ENCODE assay signal across 1 cellular context in the genomic region with DNA sequence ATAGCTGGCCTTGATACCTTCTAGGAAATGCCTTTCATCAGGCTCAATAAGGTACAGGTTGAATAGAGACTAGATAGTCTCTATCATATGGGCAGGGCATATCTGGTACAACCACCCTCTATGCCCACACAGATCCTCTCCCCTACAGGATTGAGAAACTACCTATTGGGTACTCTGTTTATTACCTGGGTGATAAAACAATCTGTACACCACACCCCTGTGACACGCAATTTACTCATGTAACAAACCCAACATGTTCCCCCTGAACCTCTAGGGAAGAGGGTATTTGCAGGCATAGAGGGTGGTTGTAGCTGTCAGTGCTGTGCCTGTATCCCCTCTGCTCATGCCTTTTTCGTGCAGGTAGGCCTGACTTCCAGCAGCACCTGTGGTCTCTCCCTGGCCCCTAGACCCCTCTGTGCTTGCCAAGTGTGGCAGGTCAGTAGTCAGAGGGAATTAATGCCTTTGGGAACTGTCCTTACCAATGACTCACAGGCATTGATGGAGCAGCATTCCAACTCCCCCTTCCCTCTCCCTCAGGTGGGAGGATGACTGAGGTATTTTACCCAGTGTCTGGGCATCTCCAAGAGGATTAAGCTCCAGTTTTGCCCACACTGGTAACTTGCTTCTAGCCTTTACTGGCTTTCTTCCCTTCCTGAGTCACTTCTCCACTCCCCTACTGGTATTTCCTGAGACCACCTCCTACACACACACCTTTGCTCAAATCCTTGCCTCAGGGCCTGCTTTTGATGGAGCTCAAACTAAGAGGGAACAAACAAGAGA.
TF ChIP-seq lines count a peak whose summit lies in the region.

No MANE protein-coding gene starts in this region.

TF ChIP-seq in GM23338, 12 proteins besides CTCF, POLR2A, EP300 and RAD21 (continued from another document):
- TF ChIP-seq, protein P1, sequence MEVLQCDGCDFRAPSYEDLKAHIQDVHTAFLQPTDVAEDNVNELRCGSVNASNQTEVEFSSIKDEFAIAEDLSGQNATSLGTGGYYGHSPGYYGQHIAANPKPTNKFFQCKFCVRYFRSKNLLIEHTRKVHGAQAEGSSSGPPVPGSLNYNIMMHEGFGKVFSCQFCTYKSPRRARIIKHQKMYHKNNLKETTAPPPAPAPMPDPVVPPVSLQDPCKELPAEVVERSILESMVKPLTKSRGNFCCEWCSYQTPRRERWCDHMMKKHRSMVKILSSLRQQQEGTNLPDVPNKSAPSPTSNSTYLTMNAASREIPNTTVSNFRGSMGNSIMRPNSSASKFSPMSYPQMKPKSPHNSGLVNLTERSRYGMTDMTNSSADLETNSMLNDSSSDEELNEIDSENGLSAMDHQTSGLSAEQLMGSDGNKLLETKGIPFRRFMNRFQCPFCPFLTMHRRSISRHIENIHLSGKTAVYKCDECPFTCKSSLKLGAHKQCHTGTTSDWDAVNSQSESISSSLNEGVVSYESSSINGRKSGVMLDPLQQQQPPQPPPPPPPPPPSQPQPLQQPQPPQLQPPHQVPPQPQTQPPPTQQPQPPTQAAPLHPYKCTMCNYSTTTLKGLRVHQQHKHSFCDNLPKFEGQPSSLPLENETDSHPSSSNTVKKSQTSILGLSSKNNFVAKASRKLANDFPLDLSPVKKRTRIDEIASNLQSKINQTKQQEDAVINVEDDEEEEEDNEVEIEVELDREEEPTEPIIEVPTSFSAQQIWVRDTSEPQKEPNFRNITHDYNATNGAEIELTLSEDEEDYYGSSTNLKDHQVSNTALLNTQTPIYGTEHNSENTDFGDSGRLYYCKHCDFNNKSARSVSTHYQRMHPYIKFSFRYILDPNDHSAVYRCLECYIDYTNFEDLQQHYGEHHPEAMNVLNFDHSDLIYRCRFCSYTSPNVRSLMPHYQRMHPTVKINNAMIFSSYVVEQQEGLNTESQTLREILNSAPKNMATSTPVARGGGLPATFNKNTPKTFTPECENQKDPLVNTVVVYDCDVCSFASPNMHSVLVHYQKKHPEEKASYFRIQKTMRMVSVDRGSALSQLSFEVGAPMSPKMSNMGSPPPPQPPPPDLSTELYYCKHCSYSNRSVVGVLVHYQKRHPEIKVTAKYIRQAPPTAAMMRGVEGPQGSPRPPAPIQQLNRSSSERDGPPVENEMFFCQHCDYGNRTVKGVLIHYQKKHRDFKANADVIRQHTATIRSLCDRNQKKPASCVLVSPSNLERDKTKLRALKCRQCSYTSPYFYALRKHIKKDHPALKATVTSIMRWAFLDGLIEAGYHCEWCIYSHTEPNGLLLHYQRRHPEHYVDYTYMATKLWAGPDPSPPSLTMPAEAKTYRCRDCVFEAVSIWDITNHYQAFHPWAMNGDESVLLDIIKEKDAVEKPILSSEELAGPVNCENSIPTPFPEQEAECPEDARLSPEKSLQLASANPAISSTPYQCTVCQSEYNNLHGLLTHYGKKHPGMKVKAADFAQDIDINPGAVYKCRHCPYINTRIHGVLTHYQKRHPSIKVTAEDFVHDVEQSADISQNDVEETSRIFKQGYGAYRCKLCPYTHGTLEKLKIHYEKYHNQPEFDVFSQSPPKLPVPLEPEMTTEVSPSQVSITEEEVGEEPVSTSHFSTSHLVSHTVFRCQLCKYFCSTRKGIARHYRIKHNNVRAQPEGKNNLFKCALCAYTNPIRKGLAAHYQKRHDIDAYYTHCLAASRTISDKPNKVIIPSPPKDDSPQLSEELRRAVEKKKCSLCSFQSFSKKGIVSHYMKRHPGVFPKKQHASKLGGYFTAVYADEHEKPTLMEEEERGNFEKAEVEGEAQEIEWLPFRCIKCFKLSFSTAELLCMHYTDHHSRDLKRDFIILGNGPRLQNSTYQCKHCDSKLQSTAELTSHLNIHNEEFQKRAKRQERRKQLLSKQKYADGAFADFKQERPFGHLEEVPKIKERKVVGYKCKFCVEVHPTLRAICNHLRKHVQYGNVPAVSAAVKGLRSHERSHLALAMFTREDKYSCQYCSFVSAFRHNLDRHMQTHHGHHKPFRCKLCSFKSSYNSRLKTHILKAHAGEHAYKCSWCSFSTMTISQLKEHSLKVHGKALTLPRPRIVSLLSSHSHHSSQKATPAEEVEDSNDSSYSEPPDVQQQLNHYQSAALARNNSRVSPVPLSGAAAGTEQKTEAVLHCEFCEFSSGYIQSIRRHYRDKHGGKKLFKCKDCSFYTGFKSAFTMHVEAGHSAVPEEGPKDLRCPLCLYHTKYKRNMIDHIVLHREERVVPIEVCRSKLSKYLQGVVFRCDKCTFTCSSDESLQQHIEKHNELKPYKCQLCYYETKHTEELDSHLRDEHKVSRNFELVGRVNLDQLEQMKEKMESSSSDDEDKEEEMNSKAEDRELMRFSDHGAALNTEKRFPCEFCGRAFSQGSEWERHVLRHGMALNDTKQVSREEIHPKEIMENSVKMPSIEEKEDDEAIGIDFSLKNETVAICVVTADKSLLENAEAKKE (CRISPR knock-in tag; IDR thresholded peaks at IDR 0.05), result no peak
